18 cellular contexts compared by ENCODE assay signal in genomic region chr2:122007577-122007976, GRCh38.
"Had no signal": no experiment of that assay in that cellular context is flagged by ENCODE, and none has a peak within 500 bp of the region (broad histone marks: within the 10 kb centered on the region; RNA-seq: fewer than 3 reads in every experiment).

No MANE protein-coding gene starts in this region.

- H3K27ac ChIP-seq: brain microvascular endothelial cell, foreskin keratinocyte, neutrophil, transverse colon had no signal

- H3K27me3 Mint-ChIP-seq: activated CD4-positive, alpha-beta T cell treated with anti-CD3 and anti-CD28 coated beads, Interleukin-2, amount 10 ng/mL, durations not matched to agents 24 days and 14 days had no signal

- H3K9me3 ChIP-seq: mucosa of descending colon, neutrophil, transverse colon had no signal

- H3K27me3 ChIP-seq: brain microvascular endothelial cell, foreskin keratinocyte, transverse colon had no signal

- ATAC-seq: foreskin keratinocyte; mucosa of descending colon; naive thymus-derived CD4-positive, alpha-beta T cell had no signal

- H3K27ac Mint-ChIP-seq: activated CD4-positive, alpha-beta T cell treated with anti-CD3 and anti-CD28 coated beads, Interleukin-2, amount 10 ng/mL, durations not matched to agents 24 days and 14 days; activated naive CD8-positive, alpha-beta T cell treated with anti-CD3 and anti-CD28 coated beads, Interleukin-2, amount 10 ng/mL, durations not matched to agents 7 days and 5 days; activated T-helper 1 cell treated with anti-CD3 and anti-CD28 coated beads, Interleukin-12 subunit alpha, Interleukin-12 subunit beta, Interleukin-2, Interleukin-4 antibody, amounts not matched to agents 30 ng/mL and 10 ng/mL and 1 ng/mL, durations not matched to agents 14 hours and 24 hours and 36 hours; naive thymus-derived CD4-positive, alpha-beta T cell had no signal

- H3K4me3 ChIP-seq: mucosa of descending colon, transverse colon had no signal

- H3K4me1 Mint-ChIP-seq: activated CD4-positive, alpha-beta T cell treated with anti-CD3 and anti-CD28 coated beads, Interleukin-2, amount 10 ng/mL, durations not matched to agents 24 days and 14 days; activated naive CD8-positive, alpha-beta T cell treated with anti-CD3 and anti-CD28 coated beads, Interleukin-2, amount 10 ng/mL, durations not matched to agents 7 days and 5 days had no signal

- H3K4me3 Mint-ChIP-seq: activated CD4-positive, alpha-beta T cell treated with anti-CD3 and anti-CD28 coated beads, Interleukin-2, amount 10 ng/mL, durations not matched to agents 24 days and 14 days; activated naive CD8-positive, alpha-beta T cell treated with anti-CD3 and anti-CD28 coated beads, Interleukin-2, amount 10 ng/mL, durations not matched to agents 7 days and 5 days; activated T-helper 1 cell treated with anti-CD3 and anti-CD28 coated beads, Interleukin-12 subunit alpha, Interleukin-12 subunit beta, Interleukin-2, Interleukin-4 antibody, amounts not matched to agents 30 ng/mL and 10 ng/mL and 1 ng/mL, durations not matched to agents 14 hours and 24 hours and 36 hours; naive thymus-derived CD4-positive, alpha-beta T cell had no signal

- DNase-seq: activated CD4-positive, alpha-beta T cell treated with anti-CD3 and anti-CD28 coated beads, Interleukin-2, amount 10 ng/mL, durations not matched to agents 24 days and 14 days; activated CD4-positive, CD25-positive, alpha-beta regulatory T cell; activated naive CD8-positive, alpha-beta T cell treated with anti-CD3 and anti-CD28 coated beads, Interleukin-2, amount 10 ng/mL, durations not matched to agents 7 days and 5 days; brain microvascular endothelial cell; cortex of kidney; effector CD8-positive, alpha-beta T cell; foreskin keratinocyte; mucosa of descending colon; naive thymus-derived CD4-positive, alpha-beta T cell; small intestine; stimulated activated CD4-positive, alpha-beta T cell treated with anti-CD3 and anti-CD28 coated beads, Interleukin-4, amount 100 ng/mL, for 4 hours; stimulated activated CD8-positive, alpha-beta memory T cell treated with anti-CD3 and anti-CD28 coated beads, Interleukin-4, amount 100 ng/mL, for 48 hours; stimulated activated naive CD4-positive, alpha-beta T cell treated with Interleukin-2 at 50 U/mL for 16 hours; substantia nigra; T-helper 2 cell; transverse colon had no signal

- H3K9me3 Mint-ChIP-seq: activated CD4-positive, alpha-beta T cell treated with anti-CD3 and anti-CD28 coated beads, Interleukin-2, amount 10 ng/mL, durations not matched to agents 24 days and 14 days; activated naive CD8-positive, alpha-beta T cell treated with anti-CD3 and anti-CD28 coated beads, Interleukin-2, amount 10 ng/mL, durations not matched to agents 7 days and 5 days; activated T-helper 1 cell treated with anti-CD3 and anti-CD28 coated beads, Interleukin-12 subunit alpha, Interleukin-12 subunit beta, Interleukin-2, Interleukin-4 antibody, amounts not matched to agents 30 ng/mL and 10 ng/mL and 1 ng/mL, durations not matched to agents 14 hours and 24 hours and 36 hours had no signal

- H3K36me3 Mint-ChIP-seq: activated naive CD8-positive, alpha-beta T cell treated with anti-CD3 and anti-CD28 coated beads, Interleukin-2, amount 10 ng/mL, durations not matched to agents 7 days and 5 days; naive thymus-derived CD4-positive, alpha-beta T cell had no signal

- H3K36me3 ChIP-seq: brain microvascular endothelial cell, neutrophil, transverse colon had no signal

- H3K4me1 ChIP-seq: foreskin keratinocyte, transverse colon had no signal
